Comparison of ENCODE assay signal across 8 cellular contexts in genomic region chr5:43042626-43043399, GRCh38. TPM values are rescaled to one million over a fixed set of nuclear protein-coding genes. Genes with fewer than 3 reads are reported as not detected.
A peak's percentile ranks its signal among the peaks of the same experiment; 100 is the strongest.
DNase-seq lines count a peak whose midpoint lies in the region; ATAC-seq and TF ChIP-seq lines count a peak whose summit lies in the region.

No MANE protein-coding gene starts in this region.

- CTCF ChIA-PET in PC-3 (lab: Charles Lee), result interaction anchor here (0.8 kb wide), 1 partner anchor 92 kb away, joined by 4 read pairs; no protein-coding TSS in a partner anchor

- peak overlapping the region; percentile 82 for H3K4me3 Mint-ChIP-seq in activated T-helper 1 cell treated with anti-CD3 and anti-CD28 coated beads, Interleukin-12 subunit alpha, Interleukin-12 subunit beta, Interleukin-2, Interleukin-4 antibody, amounts not matched to agents 30 ng/mL and 10 ng/mL and 1 ng/mL, durations not matched to agents 14 hours and 24 hours and 36 hours

- H3K36me3 ChIP-seq in HUES48 (ENCODE audit: control insufficient read depth, insufficient read depth, low read length) (no peaks in the 10 kb centered on the region), PC-3 (ENCODE audit: low read depth, low read length) (no peaks in the 10 kb centered on the region), neuronal stem cell (replicated peaks in 1 of 2; ENCODE audit: control insufficient read depth in 2 of 2, insufficient read depth in 2 of 2, low read length in 2 of 2) (peaks cover 0 to 3% of the 10 kb centered on the region in 2 donors), upper lobe of left lung (no peaks in the 10 kb centered on the region)

- peak overlapping the region; percentile 79 for H2AFZ ChIP-seq in PC-3 (ENCODE audit: low read length)
- H2AFZ ChIP-seq in neuronal stem cell (ENCODE audit: low read length), result peak overlapping the region; percentile 87

- no peaks in the 10 kb centered on the region for H4K20me1 ChIP-seq in PC-3 (ENCODE audit: low read length)

- BruUV-seq in PC-3 (replicated peaks; lab: Mats Ljungman, UMichigan), result no TSS peak

- H2BK120ac ChIP-seq in neuronal stem cell (ENCODE audit: low read depth, low read length), result no peak overlapping the region

- no peak overlapping the region for H3K4ac ChIP-seq in neuronal stem cell (ENCODE audit: low read length)

- no peak overlapping the region for H2BK15ac ChIP-seq in neuronal stem cell (ENCODE audit: low read length)

- POLR2A ChIA-PET in PC-3 (lab: Charles Lee; ENCODE audit: unreplicated experiment), result interaction anchor here (0.7 kb wide), 1 partner anchor 441 kb away, joined by 3 read pairs; the partner anchor contains the start of gene TMEM267

- peak overlapping the region; percentile 49 for H3K4me3 ChIP-seq in HUES48 (ENCODE audit: low read depth, low read length)
- H3K4me3 ChIP-seq in PC-3 (ENCODE audit: low read length), result peak overlapping the region; percentile 70
- peak overlapping the region; percentile 71 for H3K4me3 ChIP-seq in fibroblast of pulmonary artery (replicated peaks; ENCODE audit: low read depth, low read length)
- H3K4me3 ChIP-seq in neuronal stem cell (ENCODE audit: low read length in 2 of 2), result peak overlapping the region; percentile 65 to 66
- peak overlapping the region; percentile 4 to 64 (median 58) for H3K4me3 ChIP-seq in upper lobe of left lung

- H3K9me3 Mint-ChIP-seq in activated T-helper 1 cell treated with anti-CD3 and anti-CD28 coated beads, Interleukin-12 subunit alpha, Interleukin-12 subunit beta, Interleukin-2, Interleukin-4 antibody, amounts not matched to agents 30 ng/mL and 10 ng/mL and 1 ng/mL, durations not matched to agents 14 hours and 24 hours and 36 hours, result no peaks in the 10 kb centered on the region

- no peak overlapping the region for H2BK5ac ChIP-seq in neuronal stem cell (ENCODE audit: low read length)

- TF ChIP-seq CTCF in PC-3 (conservative IDR thresholded peaks at IDR 0.05; ENCODE audit: low read depth, low read length) (peak; percentile 27; the same call in 1 of the 2 replicates), fibroblast of pulmonary artery (IDR thresholded peaks at IDR 0.05; ENCODE audit: low read length, missing control alignments) (no peak), upper lobe of left lung (IDR thresholded peaks at IDR 0.05) (peak in 1 of 6 experiments; percentile 6)

- no peaks in the 10 kb centered on the region for H3K9me3 ChIP-seq in HUES48 (ENCODE audit: control insufficient read depth, insufficient read depth, low read length)
- H3K9me3 ChIP-seq in PC-3 (ENCODE audit: low read length), result no peaks in the 10 kb centered on the region
- peaks cover 0 to 4% of the 10 kb centered on the region in 2 donors for H3K9me3 ChIP-seq in neuronal stem cell (replicated peaks in 1 of 2; ENCODE audit: control insufficient read depth in 2 of 2, insufficient read depth in 1 of 2, low read depth in 1 of 2, low read length in 2 of 2)
- no peaks in the 10 kb centered on the region for H3K9me3 ChIP-seq in upper lobe of left lung

- no peaks in the 10 kb centered on the region for H3K27me3 Mint-ChIP-seq in activated T-helper 1 cell treated with anti-CD3 and anti-CD28 coated beads, Interleukin-12 subunit alpha, Interleukin-12 subunit beta, Interleukin-2, Interleukin-4 antibody, amounts not matched to agents 30 ng/mL and 10 ng/mL and 1 ng/mL, durations not matched to agents 14 hours and 24 hours and 36 hours (ENCODE audit: insufficient read depth)

- no peak overlapping the region for H4K8ac ChIP-seq in neuronal stem cell (ENCODE audit: low read depth, low read length)

- H3K4me1 Mint-ChIP-seq in activated T-helper 1 cell treated with anti-CD3 and anti-CD28 coated beads, Interleukin-12 subunit alpha, Interleukin-12 subunit beta, Interleukin-2, Interleukin-4 antibody, amounts not matched to agents 30 ng/mL and 10 ng/mL and 1 ng/mL, durations not matched to agents 14 hours and 24 hours and 36 hours (ENCODE audit: low read depth), result peaks cover 43% of the 10 kb centered on the region

- no peak overlapping the region for H2BK12ac ChIP-seq in neuronal stem cell (ENCODE audit: low read length)

- H3K18ac ChIP-seq in neuronal stem cell (ENCODE audit: low read length), result peak overlapping the region; percentile 53

- DNase-seq in DMS114 treated with DMSO at 0.1 percent for 48 hours (lab: John Stamatoyannopoulos, UW; ENCODE audit: unreplicated experiment), result peak; percentile 84
- peak; percentile 83 for DNase-seq in PC-3
- DNase-seq in activated T-helper 1 cell treated with anti-CD3 and anti-CD28 coated beads, Interleukin-12 subunit alpha, Interleukin-12 subunit beta, Interleukin-2, Interleukin-4 antibody, amounts not matched to agents 30 ng/mL and 10 ng/mL and 1 ng/mL, durations not matched to agents 14 hours and 24 hours and 36 hours (ENCODE audit: low spot score), result peak; percentile 61
- DNase-seq in fibroblast of pulmonary artery (ENCODE audit: low read depth), result peak; percentile 73
- DNase-seq in neuronal stem cell (ENCODE audit: low spot score), result peak; percentile 60
- peak; percentile 66 to 90 for DNase-seq in upper lobe of left lung

- peak overlapping the region; percentile 86 for H3K27ac Mint-ChIP-seq in activated T-helper 1 cell treated with anti-CD3 and anti-CD28 coated beads, Interleukin-12 subunit alpha, Interleukin-12 subunit beta, Interleukin-2, Interleukin-4 antibody, amounts not matched to agents 30 ng/mL and 10 ng/mL and 1 ng/mL, durations not matched to agents 14 hours and 24 hours and 36 hours

- H3K23ac ChIP-seq in neuronal stem cell (ENCODE audit: low read depth, low read length, poor library complexity), result peak overlapping the region; percentile 36

- H3K9me2 ChIP-seq in PC-3 (replicated peaks; ENCODE audit: low read length), result no peaks in the 10 kb centered on the region

- H3F3A ChIP-seq in PC-3 (ENCODE audit: low read length, unreplicated experiment), result no peaks in the 10 kb centered on the region

- H3K27me3 ChIP-seq in HUES48 (ENCODE audit: control insufficient read depth, insufficient read depth, low read length), result peaks cover 91% of the 10 kb centered on the region
- H3K27me3 ChIP-seq in PC-3 (ENCODE audit: low read length), result no peaks in the 10 kb centered on the region
- H3K27me3 ChIP-seq in neuronal stem cell (ENCODE audit: control insufficient read depth in 3 of 3, insufficient read depth in 3 of 3, low read depth in 1 of 3, low read length in 3 of 3), result peaks cover 0 to 75% (median 15%) of the 10 kb centered on the region in 3 experiments
- H3K27me3 ChIP-seq in upper lobe of left lung, result no peaks in the 10 kb centered on the region

- H4K91ac ChIP-seq in neuronal stem cell (ENCODE audit: low read depth, low read length, poor library complexity), result no peak overlapping the region

- H3K9ac ChIP-seq in HUES48 (ENCODE audit: low read depth, low read length), result no peak overlapping the region
- H3K9ac ChIP-seq in PC-3 (ENCODE audit: low read length), result peak overlapping the region; percentile 88
- peak overlapping the region; percentile 21 for H3K9ac ChIP-seq in neuronal stem cell (ENCODE audit: low read depth, low read length, poor library complexity)

- H3K27ac ChIP-seq in HUES48 (ENCODE audit: low read depth, low read length) (no peak overlapping the region), PC-3 (ENCODE audit: low read length) (peak overlapping the region; percentile 90), neuronal stem cell (replicated peaks; ENCODE audit: low read length) (no peak overlapping the region), upper lobe of left lung (peak overlapping the region; percentile 95 to 99 (median 98))

- no peak overlapping the region for H2AK5ac ChIP-seq in neuronal stem cell (ENCODE audit: low read depth, low read length)

- H3K79me2 ChIP-seq in PC-3 (ENCODE audit: low read length), result peaks cover 90% of the 10 kb centered on the region

- intact Hi-C loops in PC-3 (cut with micrococcal nuclease), result loop anchor here (5.0 to 10.0 kb wide), 3 partner anchors 36 to 439 kb away; partner anchors contain the start of gene TMEM267
- intact Hi-C loops in activated T-helper 1 cell treated with anti-CD3 and anti-CD28 coated beads, Interleukin-12 subunit alpha, Interleukin-12 subunit beta, Interleukin-2, Interleukin-4 antibody, amounts not matched to agents 30 ng/mL and 10 ng/mL and 1 ng/mL, durations not matched to agents 14 hours and 24 hours and 36 hours (cut with micrococcal nuclease), result loop anchor here (1.0 kb wide), 3 partner anchors 21 to 346 kb away; partner anchors contain the start of gene HMGCS1

- ATAC-seq in GM21367 (IDR thresholded peaks at IDR 0.05; ENCODE audit: unreplicated experiment), result peak; percentile 24
- no peak; the same call in 1 of the 2 replicates for ATAC-seq in PC-3
- ATAC-seq in upper lobe of left lung (ENCODE audit: low FRiP score in 2 of 2), result peak; percentile 41 to 57

- peaks cover 35% of the 10 kb centered on the region for H3K4me1 ChIP-seq in HUES48 (ENCODE audit: control insufficient read depth, insufficient read depth, low read length)
- peaks cover 17% of the 10 kb centered on the region for H3K4me1 ChIP-seq in PC-3 (ENCODE audit: insufficient read depth, low read length)
- peaks cover 2 to 16% of the 10 kb centered on the region in 2 donors for H3K4me1 ChIP-seq in neuronal stem cell (ENCODE audit: control insufficient read depth in 2 of 2, insufficient read depth in 1 of 2, low read depth in 1 of 2, low read length in 2 of 2)
- peaks cover 0 to 30% (median 8%) of the 10 kb centered on the region in 4 donors for H3K4me1 ChIP-seq in upper lobe of left lung

- no peak overlapping the region for H3K14ac ChIP-seq in neuronal stem cell (ENCODE audit: low read length)

- H3K4me2 ChIP-seq in PC-3 (ENCODE audit: low read length) (peak overlapping the region; percentile 96), neuronal stem cell (ENCODE audit: insufficient read depth, low read length, poor library complexity, severe bottlenecking) (peak overlapping the region; percentile 96)

- TF ChIP-seq EP300 in upper lobe of left lung (IDR thresholded peaks at IDR 0.05), result no peak

- no peaks in the 10 kb centered on the region for H3K36me3 Mint-ChIP-seq in activated T-helper 1 cell treated with anti-CD3 and anti-CD28 coated beads, Interleukin-12 subunit alpha, Interleukin-12 subunit beta, Interleukin-2, Interleukin-4 antibody, amounts not matched to agents 30 ng/mL and 10 ng/mL and 1 ng/mL, durations not matched to agents 14 hours and 24 hours and 36 hours (ENCODE audit: low read depth)

- WGBS in neuronal stem cell (ENCODE audit: extremely low coverage in 2 of 2, insufficient read length in 2 of 2, insufficient replicate concordance in 1 of 2), 2 donors, result no CpG with 5 or more reads among the region's 58 CpGs
- 4 to 6% methylated on average over 28 to 58 of the region's 58 CpGs for WGBS in upper lobe of left lung, 2 donors

- TF ChIP-seq POLR2A in upper lobe of left lung (IDR thresholded peaks at IDR 0.05), result peak in 1 of 4 donors; percentile 6

- H3K79me1 ChIP-seq in neuronal stem cell (ENCODE audit: low read depth, low read length), result peaks cover 3% of the 10 kb centered on the region

RNA-seq across cellular contexts. Expression of gene ANXA2R, which starts 2.7 kb away (rescaled TPM):
- total RNA-seq in PC-3 (2014; rRNA removed), result 4.8 and 8.9 TPM in 2 replicates
- 0.88 and 0.93 TPM in 2 replicates for total RNA-seq in activated T-helper 1 cell treated with anti-CD3 and anti-CD28 coated beads, Interleukin-12 subunit alpha, Interleukin-12 subunit beta, Interleukin-2, Interleukin-4 antibody, amounts not matched to agents 30 ng/mL and 10 ng/mL and 1 ng/mL, durations not matched to agents 14 hours and 24 hours and 36 hours
- 0.07 TPM for polyA plus RNA-seq in neuronal stem cell (2013, experiment 1 of 2)
- polyA plus RNA-seq in neuronal stem cell (2013, experiment 2 of 2), result 0.07 TPM
- total RNA-seq in upper lobe of left lung, result 10 to 100 TPM in 1 of 6 donors, 1 to 10 TPM in 5; 2.0 to 25.1 (median 4.3) TPM

Comparison
In these comparisons a context has a peak if more than half of its experiments do, and no peak if none do; other contexts are left out.
1. H3K27ac ChIP-seq: peak in PC-3 (single experiment) and upper lobe of left lung (4 of 4); none in HUES48 (single experiment) and neuronal stem cell (single experiment).
2. Peak in every context shown above with its lines, with median percentiles within 50 percentile points of each other: DNase-seq and H3K4me3 ChIP-seq.